In the genomic region with DNA sequence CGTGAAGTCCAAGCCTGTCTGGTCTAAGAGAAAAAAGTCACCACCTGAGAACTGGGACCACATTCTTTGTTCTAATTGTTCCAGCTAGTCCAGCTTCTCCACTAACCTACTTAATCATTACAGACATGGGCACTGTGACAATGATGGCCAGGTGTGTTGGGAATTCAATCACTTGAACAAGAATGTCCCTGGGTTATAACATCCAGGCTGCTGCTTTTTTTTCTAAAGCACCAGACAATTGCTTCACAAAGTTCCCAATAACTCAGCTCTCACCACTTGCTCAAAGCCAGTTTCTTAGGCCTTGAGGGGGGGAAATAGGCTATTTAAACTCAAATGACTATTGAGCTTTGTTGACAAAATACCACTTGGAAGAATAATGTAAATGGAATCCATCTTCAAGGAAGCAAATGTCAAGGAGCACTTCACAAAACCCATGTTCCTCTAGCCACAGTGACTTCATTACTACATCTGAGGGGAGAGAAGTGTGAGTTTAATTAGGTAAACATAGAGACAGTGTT, we compare ENCODE assay signal across 9 cellular contexts.
DNase-seq lines count a peak whose midpoint lies in the region; TF ChIP-seq lines count a peak whose summit lies in the region.
"Had no signal": no experiment of that assay in that cellular context is flagged by ENCODE, and none has a peak within 500 bp of the region (broad histone marks: within the 10 kb centered on the region; RNA-seq: fewer than 3 reads in every experiment).

No MANE protein-coding gene starts in this region.

- DNase-seq in NCI-H510A treated with DMSO at 0.1 percent for 48 hours (lab: John Stamatoyannopoulos, UW) (peak; percentile 82), NCI-H510A (lab: John Stamatoyannopoulos, UW) (no peak), NCI-H2227 treated with DMSO at 0.1 percent for 48 hours (lab: John Stamatoyannopoulos, UW) (peak; percentile 42), epithelial cell of proximal tubule (ENCODE audit: low read depth) (peak; percentile 37), sigmoid colon (no peak), A673 (ENCODE audit: low spot score) (no peak), coronary artery (ENCODE audit: low spot score) (no peak), SW480 (ENCODE audit: low spot score) (no peak)

- TF ChIP-seq POLR2A in sigmoid colon (IDR thresholded peaks at IDR 0.05): no peak

- BruUV-seq in A673 (replicated peaks; lab: Mats Ljungman, UMichigan): no TSS peak

- TF ChIP-seq CTCF in epithelial cell of proximal tubule (conservative IDR thresholded peaks at IDR 0.05; ENCODE audit: low read depth, low read length): no peak
- no peak for TF ChIP-seq CTCF in sigmoid colon (IDR thresholded peaks at IDR 0.05)
- TF ChIP-seq CTCF in A673 (conservative IDR thresholded peaks at IDR 0.05; ENCODE audit: low read depth, low read length): no peak
- no peak for TF ChIP-seq CTCF in coronary artery (IDR thresholded peaks at IDR 0.05)

- H3K4me1 ChIP-seq in sigmoid colon: peaks cover 0 to 36% (median 32%) of the 10 kb centered on the region in 4 donors
- peaks cover 12% of the 10 kb centered on the region for H3K4me1 ChIP-seq in A673 (ENCODE audit: insufficient read depth, low read length, poor library complexity, severe bottlenecking)

- H3K4me3 ChIP-seq in epithelial cell of proximal tubule (ENCODE audit: low read depth, low read length) (no peak overlapping the region), sigmoid colon (no peak overlapping the region), A673 (ENCODE audit: low read depth, low read length, poor library complexity, severe bottlenecking) (no peak overlapping the region), coronary artery (no peak overlapping the region)
- H3K4me3 ChIP-seq: heart right ventricle had no signal

- H3K36me3 ChIP-seq in sigmoid colon: no peaks in the 10 kb centered on the region
- no peaks in the 10 kb centered on the region for H3K36me3 ChIP-seq in A673 (ENCODE audit: insufficient read depth, low read length, poor library complexity, severe bottlenecking)
- H3K36me3 ChIP-seq: heart right ventricle had no signal

- H3K27ac ChIP-seq in sigmoid colon (peak overlapping the region; percentile 43 to 67 (median 62)), A673 (ENCODE audit: low read depth, low read length, poor library complexity, severe bottlenecking) (no peak overlapping the region), coronary artery (peak overlapping the region in 1 of 2 donors; percentile 53)

- CTCF ChIA-PET in A673 (lab: Charles Lee): interaction anchor here (0.5 to 1.1 kb wide), 2 partner anchors 16 to 404 kb away, joined by 3 to 4 read pairs; no protein-coding TSS in a partner anchor

- H3K27me3 ChIP-seq in sigmoid colon (no peaks in the 10 kb centered on the region), A673 (replicated peaks; ENCODE audit: insufficient read depth, low read depth, low read length, poor library complexity) (no peaks in the 10 kb centered on the region)
- H3K27me3 ChIP-seq: heart right ventricle had no signal

- 42 to 53% methylated on average over 1 of the region's 1 CpG for WGBS in sigmoid colon, 2 donors

- intact Hi-C loops in sigmoid colon (cut with DNase I) (no loop called here), A673 (cut with micrococcal nuclease; ENCODE audit: unreplicated experiment) (no loop called here)

- POLR2A ChIA-PET in A673 (lab: Charles Lee; ENCODE audit: low non-redundant PET): no interaction called here

- H3K9me3 ChIP-seq in sigmoid colon: no peaks in the 10 kb centered on the region
- no peaks in the 10 kb centered on the region for H3K9me3 ChIP-seq in A673 (ENCODE audit: low read depth, low read length, poor library complexity, severe bottlenecking)
- H3K9me3 ChIP-seq: heart right ventricle had no signal

- no peak for TF ChIP-seq EP300 in sigmoid colon (IDR thresholded peaks at IDR 0.05)

Comparison
In these comparisons a context has a peak if more than half of its experiments do, and no peak if none do; other contexts are left out.
1. DNase-seq: peak in NCI-H510A treated with DMSO at 0.1 percent for 48 hours (single experiment), NCI-H2227 treated with DMSO at 0.1 percent for 48 hours (single experiment) and epithelial cell of proximal tubule (single experiment); none in NCI-H510A (single experiment), sigmoid colon (single experiment), A673 (single experiment), coronary artery (single experiment) and SW480 (single experiment).